30 cellular contexts compared by ENCODE assay signal in the genomic region with DNA sequence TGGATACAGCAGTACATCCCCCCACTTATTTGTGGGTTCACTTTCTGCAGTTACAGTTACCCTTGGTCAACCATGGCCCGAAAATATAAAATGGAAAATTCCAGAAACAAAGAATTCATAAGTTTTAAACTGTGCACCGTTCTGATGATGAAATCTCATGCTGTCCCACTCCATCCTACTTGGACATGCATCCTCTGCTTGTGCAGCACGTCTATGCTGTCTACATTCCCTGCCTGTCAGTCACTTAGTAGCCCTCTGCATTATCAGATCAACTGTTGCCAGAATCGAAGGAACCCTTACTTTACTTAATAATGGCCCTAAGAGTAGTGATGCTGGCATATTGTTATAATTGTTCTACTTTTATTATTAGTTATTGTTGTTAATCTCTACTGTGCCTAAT.
"Had no signal": no experiment of that assay in that cellular context is flagged by ENCODE, and none has a peak within 500 bp of the region (broad histone marks: within the 10 kb centered on the region; RNA-seq: fewer than 3 reads in every experiment).

No MANE protein-coding gene starts in this region.

- H3K27me3 Mint-ChIP-seq: activated CD4-positive, alpha-beta T cell treated with anti-CD3 and anti-CD28 coated beads, Interleukin-2, amount 10 ng/mL, durations not matched to agents 24 days and 14 days; activated CD8-positive, alpha-beta T cell treated with anti-CD3 and anti-CD28 coated beads for 36 hours; activated naive CD8-positive, alpha-beta T cell treated with anti-CD3 and anti-CD28 coated beads for 36 hours; activated T-helper 17 cell treated with anti-CD3 and anti-CD28 coated beads, Interleukin-2, amount 50 U/mL, for 72 hours had no signal

- H3K27ac ChIP-seq: brain microvascular endothelial cell, SJCRH30, SK-N-MC had no signal

- ATAC-seq: activated CD8-positive, alpha-beta T cell treated with anti-CD3 and anti-CD28 coated beads for 36 hours; activated T-cell treated with anti-CD3 and anti-CD28 coated beads, Interleukin-2, amount 50 U/mL, for 72 hours; activated T-helper 17 cell treated with anti-CD3 and anti-CD28 coated beads, Interleukin-2, amount 50 U/mL, for 72 hours; Panc1 had no signal

- H3K4me3 Mint-ChIP-seq: activated CD4-positive, alpha-beta T cell treated with anti-CD3 and anti-CD28 coated beads, Interleukin-2, amount 10 ng/mL, durations not matched to agents 24 days and 14 days; activated CD8-positive, alpha-beta T cell treated with anti-CD3 and anti-CD28 coated beads for 36 hours; activated naive CD8-positive, alpha-beta T cell treated with anti-CD3 and anti-CD28 coated beads for 36 hours; activated T-cell treated with anti-CD3 and anti-CD28 coated beads, Interleukin-2, amount 50 U/mL, for 72 hours; activated T-helper 17 cell treated with anti-CD3 and anti-CD28 coated beads, Interleukin-2, amount 50 U/mL, for 72 hours had no signal

- H3K9me3 Mint-ChIP-seq: activated CD4-positive, alpha-beta T cell treated with anti-CD3 and anti-CD28 coated beads, Interleukin-2, amount 10 ng/mL, durations not matched to agents 24 days and 14 days; activated CD8-positive, alpha-beta T cell treated with anti-CD3 and anti-CD28 coated beads for 36 hours; activated T-helper 17 cell treated with anti-CD3 and anti-CD28 coated beads, Interleukin-2, amount 50 U/mL, for 72 hours had no signal

- H3K4me3 ChIP-seq: SJCRH30, SK-N-MC had no signal

- DNase-seq: activated CD4-positive, alpha-beta T cell treated with anti-CD3 and anti-CD28 coated beads, Interleukin-2, amount 10 ng/mL, durations not matched to agents 24 days and 14 days; activated CD4-positive, alpha-beta T cell treated with anti-CD3 and anti-CD28 coated beads, Interleukin-2, amount 50 U/mL, for 4 hours; activated CD8-positive, alpha-beta T cell treated with anti-CD3 and anti-CD28 coated beads for 36 hours; activated effector memory CD4-positive, alpha-beta T cell treated with anti-CD3 and anti-CD28 coated beads, Interleukin-2, amount 50 U/mL, for 16 hours; activated naive CD4-positive, alpha-beta T cell; activated naive CD4-positive, alpha-beta T cell treated with anti-CD3 and anti-CD28 coated beads, Interleukin-2, amount 50 U/mL, for 16 hours; activated naive CD8-positive, alpha-beta T cell treated with anti-CD3 and anti-CD28 coated beads for 36 hours; activated T-cell treated with anti-CD3 and anti-CD28 coated beads, Interleukin-2, amount 50 U/mL, for 1 hour; activated T-cell treated with anti-CD3 and anti-CD28 coated beads, Interleukin-2, amount 50 U/mL, for 72 hours; amniotic stem cell; aorta; brain microvascular endothelial cell; central memory CD4-positive, alpha-beta T cell; NCI-H1048; NCI-H1105 treated with DMSO at 0.1 percent for 48 hours; NCI-H1436; NCI-H1694; NCI-H1930; NCI-H2081 treated with DMSO at 0.1 percent for 48 hours; NCI-H345; NCI-H524 treated with DMSO at 0.1 percent for 48 hours; SHP77; SJCRH30; SW 1271; T-helper 1 cell; T-helper 2 cell; T-helper 9 cell had no signal

- H3K9me3 ChIP-seq: SJCRH30 had no signal

- H3K36me3 ChIP-seq: brain microvascular endothelial cell, SJCRH30 had no signal

- H3K27me3 ChIP-seq: brain microvascular endothelial cell, SJCRH30 had no signal

- H3K27ac Mint-ChIP-seq: activated CD4-positive, alpha-beta T cell treated with anti-CD3 and anti-CD28 coated beads, Interleukin-2, amount 10 ng/mL, durations not matched to agents 24 days and 14 days; activated CD8-positive, alpha-beta T cell treated with anti-CD3 and anti-CD28 coated beads for 36 hours; activated naive CD8-positive, alpha-beta T cell treated with anti-CD3 and anti-CD28 coated beads for 36 hours; activated T-cell treated with anti-CD3 and anti-CD28 coated beads, Interleukin-2, amount 50 U/mL, for 72 hours; activated T-helper 17 cell treated with anti-CD3 and anti-CD28 coated beads, Interleukin-2, amount 50 U/mL, for 72 hours had no signal
